10 cellular contexts compared by ENCODE assay signal in the genomic region with DNA sequence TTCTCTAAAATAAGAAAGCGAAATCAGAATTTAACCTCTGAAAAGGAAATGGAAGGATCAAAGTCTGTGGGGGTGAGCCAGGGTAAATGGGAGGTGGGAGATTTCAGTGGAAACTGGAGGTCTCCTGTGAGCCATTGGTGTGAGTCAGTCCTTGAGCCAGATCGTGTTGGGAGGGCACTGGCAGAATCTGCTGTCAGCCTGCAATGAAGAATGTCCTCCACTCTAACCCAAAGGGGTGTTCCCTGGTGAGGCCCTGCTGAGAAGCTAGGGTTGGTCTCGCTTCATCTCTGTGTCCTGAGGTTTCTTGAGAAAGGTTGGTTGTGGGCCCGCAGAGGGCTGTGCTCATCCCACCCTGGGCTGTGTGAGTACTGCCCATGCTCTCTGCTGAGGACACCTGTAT. TPM values are rescaled to one million over a fixed set of nuclear protein-coding genes. Genes with fewer than 3 reads are reported as not detected.
DNase-seq lines count a peak whose midpoint lies in the region; ATAC-seq, FAIRE-seq and TF ChIP-seq lines count a peak whose summit lies in the region.
"Had no signal": no experiment of that assay in that cellular context is flagged by ENCODE, and none has a peak within 500 bp of the region (broad histone marks: within the 10 kb centered on the region; RNA-seq: fewer than 3 reads in every experiment).

No MANE protein-coding gene starts in this region.

- DNase-seq in Daoy (ENCODE audit: low read depth) (peak; percentile 62), RPMI7951 (ENCODE audit: low read depth) (peak; percentile 45), epithelial cell of prostate (ENCODE audit: low read depth, low spot score) (no peak), pancreas (peak in 1 of 6 donors; percentile 39), Kasumi-1 (lab: John Stamatoyannopoulos, UW) (no peak), tibial artery (no peak), NCI-H1092 (lab: John Stamatoyannopoulos, UW) (no peak)
- DNase-seq: effector memory CD4-positive, alpha-beta T cell; SW 1271 had no signal

- H3K27ac ChIP-seq in epithelial cell of prostate (peak overlapping the region; percentile 76), pancreas (peak overlapping the region; percentile 75 to 94 (median 88)), tibial artery (no peak overlapping the region)

- TF ChIP-seq CTCF in pancreas (IDR thresholded peaks at IDR 0.05) (no peak), tibial artery (IDR thresholded peaks at IDR 0.05) (no peak)

- 35 to 37% methylated on average over 4 of the region's 4 CpGs for WGBS in pancreas, 2 donors

- FAIRE-seq in pancreas (lab: Jason Lieb, UNC): no peak

- no peak for ATAC-seq in pancreas
- ATAC-seq in HG03175 (IDR thresholded peaks at IDR 0.05; ENCODE audit: unreplicated experiment): no peak

- H3K27me3 ChIP-seq in pancreas (no peaks in the 10 kb centered on the region), tibial artery (no peaks in the 10 kb centered on the region)

- H3K4me1 ChIP-seq in pancreas: peaks cover 19 to 51% (median 44%) of the 10 kb centered on the region in 3 donors
- peaks cover 0 to 31% (median 17%) of the 10 kb centered on the region in 4 donors for H3K4me1 ChIP-seq in tibial artery

- H3K9me3 ChIP-seq in pancreas: no peaks in the 10 kb centered on the region
- H3K9me3 ChIP-seq in tibial artery: no peaks in the 10 kb centered on the region

- peak overlapping the region in 2 of 4 donors; percentile 3 to 94 for H3K4me3 ChIP-seq in pancreas
- H3K4me3 ChIP-seq in tibial artery: no peak overlapping the region

- no peaks in the 10 kb centered on the region for H3K36me3 ChIP-seq in pancreas
- no peaks in the 10 kb centered on the region for H3K36me3 ChIP-seq in tibial artery

- intact Hi-C loops in pancreas (cut with DNase I) (no loop called here), tibial artery (cut with DNase I; ENCODE audit: low total_unique reads) (loop anchor here (10.0 kb wide), 1 partner anchor 272 kb away; a partner anchor contains a TSS)

RNA-seq across cellular contexts. Expression of a gene that starts 2.4 kb away (rescaled TPM):
- 155 and 172 TPM in 2 replicates for total RNA-seq in Daoy (2014; rRNA removed; shearing (Covaris generic))
- 53.3 and 62.4 TPM in 2 replicates for total RNA-seq in RPMI7951 (2014; rRNA removed; shearing (Covaris generic))
- 100 to 1,000 TPM in 4 of 6 donors, 10 to 100 TPM in 2; 67.5 to 143 (median 123) TPM for total RNA-seq in pancreas
- polyA plus RNA-seq in pancreas: 100 to 1,000 TPM in 1 of 2 donors, 10 to 100 TPM in 1; 85.1 to 117 TPM

Comparison
In these comparisons a context has a peak if more than half of its experiments do, and no peak if none do; other contexts are left out.
1. DNase-seq: peak in Daoy (single experiment) and RPMI7951 (single experiment); none in epithelial cell of prostate (single experiment), Kasumi-1 (0 of 2), tibial artery (0 of 2) and NCI-H1092 (single experiment).
2. H3K27ac ChIP-seq: peak in epithelial cell of prostate (single experiment) and pancreas (4 of 4); none in tibial artery (0 of 2).